In the genomic region with DNA sequence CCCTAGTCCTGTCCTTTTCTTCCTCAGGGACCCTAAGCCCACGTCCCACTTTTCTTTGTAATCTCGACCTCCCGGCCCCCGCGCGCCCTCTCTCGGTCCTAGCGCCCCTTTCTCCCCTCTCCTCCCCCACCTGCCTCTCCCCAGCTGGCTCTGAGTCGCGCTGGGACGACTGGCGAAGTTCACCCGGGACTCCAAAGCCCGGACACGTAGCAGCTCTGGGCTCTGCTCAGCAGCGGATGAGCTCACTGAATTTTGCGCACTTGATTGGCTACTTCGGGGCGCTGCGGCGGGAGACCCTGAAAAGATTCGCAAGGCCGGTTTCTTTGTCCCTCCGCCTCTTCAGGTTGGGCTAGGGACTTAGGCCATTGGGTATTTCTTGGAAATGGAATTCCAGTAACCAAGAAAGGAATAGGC, we compare ENCODE assay signal across 8 cellular contexts. TPM values are rescaled to one million over a fixed set of nuclear protein-coding genes. Genes with fewer than 3 reads are reported as not detected.
DNase-seq lines count a peak whose midpoint lies in the region; ATAC-seq, FAIRE-seq and TF ChIP-seq lines count a peak whose summit lies in the region.

No MANE protein-coding gene starts in this region.

- no peaks in the 10 kb centered on the region for H3K79me2 ChIP-seq in astrocyte (ENCODE audit: insufficient read depth, low read length)
- no peaks in the 10 kb centered on the region for H3K79me2 ChIP-seq in smooth muscle cell (ENCODE audit: low read depth)

- H3K4me2 ChIP-seq in astrocyte (ENCODE audit: low read length) (peak overlapping the region; percentile 65), smooth muscle cell (peak overlapping the region; percentile 88)

- no peak for TF ChIP-seq CTCF in Calu3 (IDR thresholded peaks at IDR 0.05; ENCODE audit: unreplicated experiment)
- no peak for TF ChIP-seq CTCF in astrocyte (IDR thresholded peaks at IDR 0.05; ENCODE audit: insufficient read depth, low read depth, low read length)
- no peak for TF ChIP-seq CTCF in smooth muscle cell (IDR thresholded peaks at IDR 0.05; ENCODE audit: borderline replicate concordance, insufficient read depth, poor library complexity, severe bottlenecking)

- H3K27ac Mint-ChIP-seq in Calu3 (ENCODE audit: unreplicated experiment) (no peak overlapping the region), astrocyte (ENCODE audit: unreplicated experiment) (peak overlapping the region; percentile 11)

- H3K9ac ChIP-seq in astrocyte (ENCODE audit: low read length): no peak overlapping the region
- no peak overlapping the region for H3K9ac ChIP-seq in smooth muscle cell (ENCODE audit: low read depth)

- no TSS peak for BruUV-seq in Calu3 (replicated peaks; lab: Mats Ljungman, UMichigan)

- H3K4me1 Mint-ChIP-seq in Calu3 (ENCODE audit: low read depth, unreplicated experiment): no peaks in the 10 kb centered on the region
- H3K4me1 Mint-ChIP-seq in astrocyte (ENCODE audit: low read depth, unreplicated experiment): peaks cover 7% of the 10 kb centered on the region

- CTCF ChIA-PET in Calu3 (lab: Charles Lee): interaction anchor here (1.8 kb wide), 1 partner anchor 10 kb away, joined by 5 read pairs; no protein-coding TSS in a partner anchor

- H2AFZ ChIP-seq in astrocyte (ENCODE audit: low read depth, low read length): peak overlapping the region; percentile 26
- peak overlapping the region; percentile 93 for H2AFZ ChIP-seq in smooth muscle cell (ENCODE audit: low read depth)

- H3K4me3 Mint-ChIP-seq in Calu3 (ENCODE audit: low read depth, unreplicated experiment): peak overlapping the region; percentile 13
- peak overlapping the region; percentile 82 for H3K4me3 Mint-ChIP-seq in astrocyte (ENCODE audit: unreplicated experiment)

- DNase-seq in Calu3: peak; percentile 20
- peak; percentile 3 for DNase-seq in astrocyte (ENCODE audit: low read depth)
- peak; percentile 17 for DNase-seq in smooth muscle cell (lab: John Stamatoyannopoulos, UW; ENCODE audit: unreplicated experiment)
- DNase-seq in NCI-H1417 treated with DMSO at 0.1 percent for 48 hours (lab: John Stamatoyannopoulos, UW): no peak
- no peak for DNase-seq in stimulated activated naive CD4-positive, alpha-beta T cell (lab: John Stamatoyannopoulos, UW)

- no peaks in the 10 kb centered on the region for H3K9me3 ChIP-seq in astrocyte (ENCODE audit: insufficient read depth, low read depth, low read length)
- no peaks in the 10 kb centered on the region for H3K9me3 ChIP-seq in iPS-18c (ENCODE audit: control insufficient read depth, insufficient read depth, low read length)
- no peaks in the 10 kb centered on the region for H3K9me3 ChIP-seq in smooth muscle cell (replicated peaks; ENCODE audit: low read depth)

- WGBS in smooth muscle cell (ENCODE audit: low lambda C conversion rate): 1% methylated on average over 20 of the region's 24 CpGs

- no peaks in the 10 kb centered on the region for H4K20me1 ChIP-seq in astrocyte (ENCODE audit: insufficient read depth, low read length)
- no peaks in the 10 kb centered on the region for H4K20me1 ChIP-seq in smooth muscle cell (ENCODE audit: low read depth)

- no peak for FAIRE-seq in astrocyte (lab: Jason Lieb, UNC)

- H3K4me1 ChIP-seq in astrocyte (ENCODE audit: insufficient read depth, low read length) (no peaks in the 10 kb centered on the region), smooth muscle cell (ENCODE audit: low read depth) (peaks cover 9% of the 10 kb centered on the region)

- H3K27me3 Mint-ChIP-seq in Calu3 (ENCODE audit: unreplicated experiment) (peaks cover 93% of the 10 kb centered on the region), astrocyte (ENCODE audit: low read depth, unreplicated experiment) (peaks cover 18% of the 10 kb centered on the region)

- H3K36me3 ChIP-seq in astrocyte (ENCODE audit: insufficient read depth, low read length) (no peaks in the 10 kb centered on the region), smooth muscle cell (ENCODE audit: low read depth) (no peaks in the 10 kb centered on the region)

- H3K4me3 ChIP-seq in astrocyte (ENCODE audit: insufficient read depth, low read depth, low read length) (no peak overlapping the region), iPS-18c (ENCODE audit: insufficient read depth, low read depth, low read length) (peak overlapping the region; percentile 62), smooth muscle cell (peak overlapping the region; percentile 53)

- ATAC-seq in GM19328 (IDR thresholded peaks at IDR 0.05; ENCODE audit: unreplicated experiment) (peak; percentile 87), HG03520 (IDR thresholded peaks at IDR 0.05; ENCODE audit: unreplicated experiment) (peak; percentile 86)

- peaks cover 20% of the 10 kb centered on the region for H3K27me3 ChIP-seq in astrocyte (ENCODE audit: insufficient read depth, low read length)
- peaks cover 12% of the 10 kb centered on the region for H3K27me3 ChIP-seq in smooth muscle cell (ENCODE audit: low read depth)

- no peaks in the 10 kb centered on the region for H3K9me3 Mint-ChIP-seq in Calu3 (ENCODE audit: low read depth, unreplicated experiment)
- peaks cover 2% of the 10 kb centered on the region for H3K9me3 Mint-ChIP-seq in astrocyte (ENCODE audit: unreplicated experiment)

- H3K27ac ChIP-seq in astrocyte (ENCODE audit: low read depth, low read length): no peak overlapping the region
- no peak overlapping the region for H3K27ac ChIP-seq in smooth muscle cell (ENCODE audit: low read depth)

- H3F3A ChIP-seq in smooth muscle cell (ENCODE audit: low read depth): no peaks in the 10 kb centered on the region

- H3K36me3 Mint-ChIP-seq in Calu3 (ENCODE audit: insufficient read depth, unreplicated experiment): peaks cover under 1% of the 10 kb centered on the region
- H3K36me3 Mint-ChIP-seq in astrocyte (ENCODE audit: low read depth, unreplicated experiment): no peaks in the 10 kb centered on the region

- intact Hi-C loops in Calu3 (cut with micrococcal nuclease; ENCODE audit: unreplicated experiment): no loop called here

RNA-seq across cellular contexts. Expression of gene ACKR1, which starts 16.3 kb away (rescaled TPM):
- total RNA-seq in Calu3 (2022): not detected in 2 replicates
- total RNA-seq in astrocyte: 0.67 and 1.00 TPM in 2 replicates
- total RNA-seq in smooth muscle cell: 0.04 TPM in 1 of 2 replicates, not detected in the other
- polyA plus RNA-seq in smooth muscle cell: 0.25 TPM in 1 of 2 replicates, not detected in the other

RNA-seq across cellular contexts. Expression of gene CADM3, which starts 17.0 kb away (rescaled TPM):
- total RNA-seq in Calu3 (2022): not detected in 2 replicates
- 18.2 and 26.2 TPM in 2 replicates for total RNA-seq in astrocyte
- total RNA-seq in smooth muscle cell: 0.54 and 0.90 TPM in 2 replicates
- polyA plus RNA-seq in smooth muscle cell: 0.74 and 1.2 TPM in 2 replicates

Comparison
In these comparisons a context has a peak if more than half of its experiments do, and no peak if none do; other contexts are left out.
1. DNase-seq: peak in Calu3 (single experiment), astrocyte (single experiment) and smooth muscle cell (single experiment); none in NCI-H1417 treated with DMSO at 0.1 percent for 48 hours (single experiment) and stimulated activated naive CD4-positive, alpha-beta T cell (0 of 6).
2. RNA of gene CADM3, which starts 17.0 kb away (total RNA-seq): 18.2 to 26.2 TPM in astrocyte; 0.54 to 0.90 TPM in smooth muscle cell and not detected in Calu3; every median in the first group is over 10 times any median in the second.